Comparison of ENCODE assay signal across 13 cellular contexts in the genomic region with DNA sequence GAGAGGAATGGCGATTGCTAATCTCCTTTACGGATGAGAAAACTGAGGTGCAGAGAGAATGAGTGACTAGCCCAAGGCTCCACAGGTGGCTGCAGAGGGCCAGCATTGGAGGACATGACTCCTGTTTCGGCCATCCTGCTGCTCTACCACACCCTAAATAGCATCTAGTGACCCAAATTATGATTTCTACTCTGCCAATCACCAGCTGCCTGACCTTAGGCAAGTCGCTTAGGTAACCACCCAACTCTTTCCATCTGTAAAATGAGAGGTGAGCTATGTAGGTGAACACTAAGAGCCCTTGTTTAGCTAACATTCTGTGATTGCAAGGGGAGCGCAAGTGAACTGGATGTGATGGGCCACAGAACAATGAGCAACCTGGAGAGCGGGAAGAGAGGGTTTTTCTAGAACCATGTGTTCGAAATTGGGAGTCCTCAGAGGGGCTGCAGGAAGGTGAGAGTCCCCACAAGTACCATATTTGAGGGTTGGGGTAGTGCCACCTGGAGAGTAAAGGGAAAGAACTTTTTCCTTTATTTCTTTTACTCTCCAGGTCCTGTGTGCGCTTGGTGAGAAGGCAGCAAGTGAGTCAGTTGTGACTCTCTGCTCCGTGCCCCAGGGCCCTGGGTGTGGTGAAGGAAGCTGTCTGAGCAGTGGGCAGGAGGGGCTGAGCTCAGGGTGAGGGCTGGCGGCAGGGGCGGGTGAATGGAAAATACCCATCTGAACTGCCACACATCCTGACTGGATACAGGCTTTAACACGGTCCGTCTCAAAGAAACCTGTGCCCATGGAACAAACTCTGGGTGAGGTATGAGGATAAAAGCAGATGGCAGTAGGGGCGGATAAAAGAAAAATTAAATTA. TPM values are rescaled to one million over a fixed set of nuclear protein-coding genes. Genes with fewer than 3 reads are reported as not detected.
DNase-seq lines count a peak whose midpoint lies in the region; ATAC-seq lines count a peak whose summit lies in the region.
"Had no signal": no experiment of that assay in that cellular context is flagged by ENCODE, and none has a peak within 500 bp of the region (broad histone marks: within the 10 kb centered on the region; RNA-seq: fewer than 3 reads in every experiment).

No MANE protein-coding gene starts in this region.

- H3K27me3 Mint-ChIP-seq in activated naive CD8-positive, alpha-beta T cell, result peaks cover 38% of the 10 kb centered on the region

- H3K4me1 Mint-ChIP-seq in activated naive CD8-positive, alpha-beta T cell (ENCODE audit: low read depth), result peaks cover 19% of the 10 kb centered on the region

- H3K9me3 Mint-ChIP-seq in activated naive CD8-positive, alpha-beta T cell (ENCODE audit: low read depth), result no peaks in the 10 kb centered on the region

- H3K4me3 Mint-ChIP-seq in activated naive CD8-positive, alpha-beta T cell, result peak overlapping the region; percentile 68

- ATAC-seq in HG02623 (IDR thresholded peaks at IDR 0.05; ENCODE audit: unreplicated experiment), result no peak
- ATAC-seq: Right ventricle myocardium inferior had no signal

- no peak overlapping the region for H3K27ac Mint-ChIP-seq in activated naive CD8-positive, alpha-beta T cell
- H3K27ac Mint-ChIP-seq: memory B cell had no signal

- H3K36me3 Mint-ChIP-seq in activated naive CD8-positive, alpha-beta T cell, result no peaks in the 10 kb centered on the region

- DNase-seq in 8988T (peak; percentile 68), H4 (ENCODE audit: low spot score) (peak; percentile 81), kidney tubule cell (ENCODE audit: low spot score) (peak; percentile 81), ecto neural progenitor cell (ENCODE audit: low spot score) (no peak), globus pallidus (ENCODE audit: low spot score) (no peak)
- no peak for DNase-seq in activated CD8-positive, alpha-beta memory T cell treated with anti-CD3 and anti-CD28 coated beads for 24 hours
- DNase-seq: activated T-cell treated with anti-CD3 and anti-CD28 coated beads, Interleukin-2, amount 50 U/mL, for 4 hours; NCI-H1105; stimulated activated CD4-positive, alpha-beta T cell treated with anti-CD3 and anti-CD28 coated beads, Interleukin-4, amount 100 ng/mL, for 1 hour had no signal

RNA-seq across cellular contexts. Expression of gene CYP27C1, which starts 2.4 kb away (rescaled TPM):
- total RNA-seq in H4 (2014; rRNA removed; shearing (Covaris generic)), result 0.08 and 0.75 TPM in 2 replicates
- total RNA-seq: activated T-cell treated with anti-CD3 and anti-CD28 coated beads, Interleukin-2, amount 50 U/mL, for 4 hours had no signal

Comparison
In these comparisons a context has a peak if more than half of its experiments do, and no peak if none do; other contexts are left out.
1. DNase-seq: peak in 8988T (single experiment), H4 (single experiment) and kidney tubule cell (single experiment); none in activated CD8-positive, alpha-beta memory T cell treated with anti-CD3 and anti-CD28 coated beads for 24 hours (single experiment), ecto neural progenitor cell (single experiment) and globus pallidus (single experiment).